Comparison of ENCODE assay signal across 9 cellular contexts in the genomic region with DNA sequence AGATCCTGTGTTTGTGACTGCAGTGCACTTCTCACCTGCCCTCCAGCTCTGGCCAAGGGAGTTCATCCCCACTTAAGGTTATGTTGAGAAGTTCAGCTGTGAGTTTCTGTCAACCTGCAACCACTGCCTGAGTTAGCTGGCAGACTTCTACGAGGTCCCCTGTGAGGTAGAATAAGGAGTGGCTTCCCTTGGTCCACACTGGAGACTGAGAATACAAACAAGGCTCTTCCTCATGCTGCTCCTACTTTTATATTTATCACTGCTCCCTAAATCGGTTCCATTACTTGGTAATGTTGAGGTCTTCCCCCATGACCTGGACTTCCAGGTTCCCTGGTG.
A peak's percentile ranks its signal among the peaks of the same experiment; 100 is the strongest.
DNase-seq lines count a peak whose midpoint lies in the region; ATAC-seq, FAIRE-seq and TF ChIP-seq lines count a peak whose summit lies in the region.
"Had no signal": no experiment of that assay in that cellular context is flagged by ENCODE, and none has a peak within 500 bp of the region (broad histone marks: within the 10 kb centered on the region; RNA-seq: fewer than 3 reads in every experiment).

No MANE protein-coding gene starts in this region.

- WGBS in spleen, 5 donors, result 54 to 71% (median 58%) methylated on average over 2 of the region's 2 CpGs

- DNase-seq in spleen (no peak), RCC 7860 (ENCODE audit: low spot score) (no peak), COLO829 (ENCODE audit: low spot score) (no peak), NOMO-1 treated with dmso at 0.1 percent for 144 hours (lab: John Stamatoyannopoulos, UW; ENCODE audit: unreplicated experiment) (no peak)
- DNase-seq: DMS 273 treated with DMSO at 0.1 percent for 48 hours had no signal

- no peaks in the 10 kb centered on the region for H3K27me3 ChIP-seq in spleen (replicated peaks in 1 of 7)
- H3K27me3 ChIP-seq: tibial nerve had no signal

- FAIRE-seq in RCC 7860 (lab: Jason Lieb, UNC), result no peak

- no peak for TF ChIP-seq POLR2A in spleen (IDR thresholded peaks at IDR 0.05)

- TF ChIP-seq CTCF in spleen (IDR thresholded peaks at IDR 0.05 in 8 of 11, conservative IDR thresholded peaks at IDR 0.05 in 3 of 11), result no peak

- no peaks in the 10 kb centered on the region for H3K36me3 ChIP-seq in spleen
- H3K36me3 ChIP-seq: tibial nerve had no signal

- intact Hi-C loops in spleen (cut with DNase I; ENCODE audit: low total_unique reads), result no loop called here

- ATAC-seq in GM19324 (IDR thresholded peaks at IDR 0.05; ENCODE audit: low FRiP score, unreplicated experiment), result peak; percentile 61
- peak; percentile 47 for ATAC-seq in HG02588 (IDR thresholded peaks at IDR 0.05; ENCODE audit: unreplicated experiment)
- ATAC-seq in HG03432 (IDR thresholded peaks at IDR 0.05; ENCODE audit: unreplicated experiment), result peak; percentile 50

- H3K27ac ChIP-seq in spleen, result peak overlapping the region in 5 of 8 donors; percentile 10 to 72 (median 53)
- H3K27ac ChIP-seq: tibial nerve had no signal

- peaks cover 0 to 11% (median 5%) of the 10 kb centered on the region in 6 donors for H3K4me1 ChIP-seq in spleen
- H3K4me1 ChIP-seq: tibial nerve had no signal

- H3K4me3 ChIP-seq in spleen, result no peak overlapping the region
- H3K4me3 ChIP-seq: tibial nerve had no signal

- H3K9me3 ChIP-seq in spleen, result peaks cover 0 to 5% (median 0%) of the 10 kb centered on the region in 8 donors
- H3K9me3 ChIP-seq: tibial nerve had no signal
